ENCODE assay signal across 1 cellular context in genomic region chr5:133994990-133995333, GRCh38.
TF ChIP-seq lines count a peak whose summit lies in the region.

No MANE protein-coding gene starts in this region.

TF ChIP-seq in HepG2, 621 proteins besides CTCF, POLR2A, EP300 and RAD21 (continued from another document):
- TF ChIP-seq ZBTB26 (CRISPR knock-in tag; IDR thresholded peaks at IDR 0.05; ENCODE audit: borderline replicate concordance): no peak
- TF ChIP-seq HNF4A (CRISPR knock-in tag; IDR thresholded peaks at IDR 0.05): peak; percentile 82
- TF ChIP-seq PATZ1 (CRISPR knock-in tag; IDR thresholded peaks at IDR 0.05): peak; percentile 22; the same call in 1 of the 2 replicates
- no peak for TF ChIP-seq SOX13 (IDR thresholded peaks at IDR 0.05)
- TF ChIP-seq SOX13 (CRISPR knock-in tag; conservative IDR thresholded peaks at IDR 0.05 in 1 of 2, IDR thresholded peaks at IDR 0.05 in 1 of 2): peak in 1 of 2 experiments; percentile 52; a peak in 1 of 4 replicates
- 0 out of 2 replicates have a peak, but pooled peaks have one; percentile 16 for TF ChIP-seq MYC (CRISPR knock-in tag; IDR thresholded peaks at IDR 0.05; ENCODE audit: borderline replicate concordance)
- TF ChIP-seq TCF7 (IDR thresholded peaks at IDR 0.05; ENCODE audit: low read depth): no peak
- TF ChIP-seq PHF21A (CRISPR knock-in tag; IDR thresholded peaks at IDR 0.05): peak; percentile 54; the same call in 1 of the 2 replicates
- no peak for TF ChIP-seq ZC3H4 (CRISPR knock-in tag; IDR thresholded peaks at IDR 0.05; ENCODE audit: borderline replicate concordance)
- no peak for TF ChIP-seq ZNF580 (CRISPR knock-in tag; IDR thresholded peaks at IDR 0.05; ENCODE audit: borderline replicate concordance, low read depth)
- peak; percentile 20; the same call in 1 of the 2 replicates for TF ChIP-seq THRA (CRISPR knock-in tag; IDR thresholded peaks at IDR 0.05; ENCODE audit: borderline replicate concordance)
- TF ChIP-seq SP5 (CRISPR knock-in tag; IDR thresholded peaks at IDR 0.05; ENCODE audit: borderline replicate concordance, low read depth): peak; percentile 71; the same call in 1 of the 2 replicates
- no peak for TF ChIP-seq ZNF569 (CRISPR knock-in tag; IDR thresholded peaks at IDR 0.05; ENCODE audit: borderline replicate concordance)
- TF ChIP-seq CC2D1A (CRISPR knock-in tag; IDR thresholded peaks at IDR 0.05): no peak
- TF ChIP-seq HNF1A (IDR thresholded peaks at IDR 0.05; ENCODE audit: low read depth): no peak
- TF ChIP-seq HNF1A (CRISPR knock-in tag; IDR thresholded peaks at IDR 0.05; ENCODE audit: borderline replicate concordance): no peak; the same call in 1 of the 2 replicates
- TF ChIP-seq ZNF556 (CRISPR knock-in tag; IDR thresholded peaks at IDR 0.05; ENCODE audit: borderline replicate concordance): 0 out of 2 replicates have a peak, but pooled peaks have one; percentile 12
- TF ChIP-seq REST (IDR thresholded peaks at IDR 0.05; ENCODE audit: borderline replicate concordance in 1 of 2, low read depth in 1 of 2, low read length in 2 of 2): no peak
- no peak for TF ChIP-seq TOE1 (CRISPR knock-in tag; IDR thresholded peaks at IDR 0.05)
- no peak for TF ChIP-seq THAP9 (CRISPR knock-in tag; IDR thresholded peaks at IDR 0.05; ENCODE audit: borderline replicate concordance)
- TF ChIP-seq ZNF318 (CRISPR knock-in tag; IDR thresholded peaks at IDR 0.05): no peak
